8 cellular contexts compared by ENCODE assay signal in genomic region chr12:54279227-54279631, GRCh38. TPM values are rescaled to one million over a fixed set of nuclear protein-coding genes. Genes with fewer than 3 reads are reported as not detected.
A peak's percentile ranks its signal among the peaks of the same experiment; 100 is the strongest.
DNase-seq lines count a peak whose midpoint lies in the region; ATAC-seq, FAIRE-seq and TF ChIP-seq lines count a peak whose summit lies in the region.

No MANE protein-coding gene starts in this region.

- peaks cover 21% of the 10 kb centered on the region for H3K4me1 ChIP-seq in HAP-1
- peaks cover 30% of the 10 kb centered on the region for H3K4me1 ChIP-seq in keratinocyte (ENCODE audit: control insufficient read depth, extremely low read depth, insufficient read depth, low read length)

- in situ Hi-C loops in HAP-1 (cut with MboI; ENCODE audit: low sequenced_read_pairs) = loop anchor here (25.0 kb wide), 1 partner anchor 1833 kb away; the partner anchor contains the start of genes PA2G4, RPL41 and ZC3H10

- H3K27ac ChIP-seq in adipose tissue (ENCODE audit: low read depth, low read length) = peak overlapping the region; percentile 70
- peak overlapping the region; percentile 100 for H3K27ac ChIP-seq in keratinocyte (ENCODE audit: control insufficient read depth, insufficient read depth, low read length)
- peak overlapping the region; percentile 99 for H3K27ac ChIP-seq in temporal lobe (ENCODE audit: low read depth, low read length)

- 0 to 1% (median 1%) methylated on average over 19 of the region's 19 CpGs for WGBS in adipose tissue, 3 donors

- H3K4me2 ChIP-seq in keratinocyte (ENCODE audit: control insufficient read depth, extremely low read depth, insufficient read depth, low read depth, low read length) = peak overlapping the region; percentile 97

- H2AFZ ChIP-seq in keratinocyte (ENCODE audit: control insufficient read depth, low read length) = peak overlapping the region; percentile 73

- H3K9me3 ChIP-seq in HAP-1 (no peaks in the 10 kb centered on the region), keratinocyte (ENCODE audit: control insufficient read depth, low read depth, low read length) (no peaks in the 10 kb centered on the region)

- DNase-seq in HAP-1 (ENCODE audit: low spot score in 2 of 2) = no peak
- no peak for DNase-seq in keratinocyte (ENCODE audit: low read depth, low spot score)
- no peak for DNase-seq in GM03348 (ENCODE audit: low spot score)
- no peak for DNase-seq in NCI-H187 treated with DMSO at 0.1 percent for 48 hours (lab: John Stamatoyannopoulos, UW)

- peak overlapping the region; percentile 82 for H3K4me3 ChIP-seq in HAP-1
- peak overlapping the region; percentile 58 to 98 (median 92) for H3K4me3 ChIP-seq in keratinocyte (ENCODE audit: control insufficient read depth in 2 of 3, extremely low read depth in 1 of 3, insufficient read depth in 2 of 3, low read depth in 1 of 3, low read length in 3 of 3)

- peaks cover 82% of the 10 kb centered on the region for H3K79me2 ChIP-seq in keratinocyte (ENCODE audit: control insufficient read depth, insufficient read depth, low read length)

- H3K9me1 ChIP-seq in keratinocyte (ENCODE audit: control insufficient read depth, extremely low read depth, insufficient read depth, low read length) = no peaks in the 10 kb centered on the region

- peaks cover 51% of the 10 kb centered on the region for H3K36me3 ChIP-seq in HAP-1 (replicated peaks)
- peaks cover 8 to 33% of the 10 kb centered on the region in 2 experiments for H3K36me3 ChIP-seq in keratinocyte (ENCODE audit: control insufficient read depth in 2 of 2, extremely low read depth in 1 of 2, insufficient read depth in 2 of 2, low read length in 2 of 2)

- peak overlapping the region; percentile 100 for H3K9ac ChIP-seq in keratinocyte (ENCODE audit: control insufficient read depth, extremely low read depth, insufficient read depth, low read length)

- TF ChIP-seq CTCF in keratinocyte (optimal IDR thresholded peaks at IDR 0.05 in 1 of 3, IDR thresholded peaks at IDR 0.05 in 1 of 3, conservative IDR thresholded peaks at IDR 0.05 in 1 of 3; ENCODE audit: extremely low read depth in 1 of 3, insufficient read depth in 2 of 3, low read length in 3 of 3) = no peak

- FAIRE-seq in keratinocyte (lab: Jason Lieb, UNC) = no peak

- dilution Hi-C loops in keratinocyte (cut with MboI; ENCODE audit: extremely low pct_ligation_motif_present, low sequenced_read_pairs) = no loop called here

- H4K20me1 ChIP-seq in keratinocyte (ENCODE audit: control insufficient read depth, extremely low read depth, insufficient read depth, low read length) = peaks cover 22% of the 10 kb centered on the region

- no peaks in the 10 kb centered on the region for H3K27me3 ChIP-seq in HAP-1 (ENCODE audit: low read depth)
- H3K27me3 ChIP-seq in keratinocyte (ENCODE audit: control insufficient read depth, extremely low read depth, insufficient read depth, low read length) = no peaks in the 10 kb centered on the region

- ATAC-seq in HG03378 (IDR thresholded peaks at IDR 0.05; ENCODE audit: unreplicated experiment) = no peak
- ATAC-seq in HG03565 (IDR thresholded peaks at IDR 0.05; ENCODE audit: unreplicated experiment) = no peak

RNA-seq across cellular contexts. Expression of gene CBX5, which starts 0.7 kb away (rescaled TPM):
- 10 to 100 TPM in 1 of 3 donors, 1 to 10 TPM in 2; 5.6 to 12.4 (median 5.8) TPM for polyA plus RNA-seq in adipose tissue
- polyA plus RNA-seq in keratinocyte = 15.5 to 25.8 TPM (median 23.3 TPM) in 3 replicates
- 20.2 TPM for polyA plus RNA-seq in keratinocyte (2011; ENCODE audit: low read depth)
- 9.9 and 17.5 TPM in 2 replicates for polyA plus RNA-seq in keratinocyte (2011; cell fraction: cytosol; rRNA removed)
- polyA plus RNA-seq in keratinocyte (2011; cell fraction: nucleus; rRNA removed) = 19.6 and 22.4 TPM in 2 replicates
- polyA plus RNA-seq in keratinocyte (2012; ENCODE audit: low replicate concordance) = 9.0 and 20.1 TPM in 2 replicates
- polyA minus RNA-seq in keratinocyte = 32.0 to 66.7 TPM (median 33.1 TPM) in 3 replicates
- 20.5 TPM for polyA minus RNA-seq in keratinocyte (2011; cell fraction: cytosol; rRNA and poly(A)+ RNA removed)
- 14.8 and 32.6 TPM in 2 replicates for polyA minus RNA-seq in keratinocyte (2011; cell fraction: nucleus; rRNA and poly(A)+ RNA removed)
- total RNA-seq in temporal lobe = 114 TPM

RNA-seq across cellular contexts. Expression of gene HNRNPA1, which starts 1.3 kb away (rescaled TPM):
- 1,000 to 10,000 TPM in 2 of 3 donors, 100 to 1,000 TPM in 1; 617 to 1,512 (median 1,057) TPM for polyA plus RNA-seq in adipose tissue
- polyA plus RNA-seq in keratinocyte = 269 to 1,061 TPM (median 583 TPM) in 3 replicates
- 866 TPM for polyA plus RNA-seq in keratinocyte (2011; ENCODE audit: low read depth)
- 514 and 556 TPM in 2 replicates for polyA plus RNA-seq in keratinocyte (2011; cell fraction: cytosol; rRNA removed)
- polyA plus RNA-seq in keratinocyte (2011; cell fraction: nucleus; rRNA removed) = 391 and 470 TPM in 2 replicates
- 660 and 1,102 TPM in 2 replicates for polyA plus RNA-seq in keratinocyte (2012; ENCODE audit: low replicate concordance)
- 134 to 550 TPM (median 267 TPM) in 3 replicates for polyA minus RNA-seq in keratinocyte
- polyA minus RNA-seq in keratinocyte (2011; cell fraction: cytosol; rRNA and poly(A)+ RNA removed) = 319 TPM
- polyA minus RNA-seq in keratinocyte (2011; cell fraction: nucleus; rRNA and poly(A)+ RNA removed) = 117 and 201 TPM in 2 replicates
- total RNA-seq in temporal lobe = 627 TPM

RNA-seq across cellular contexts. Expression of gene NFE2, which starts 21.6 kb away (rescaled TPM):
- polyA plus RNA-seq in adipose tissue (10 to 100 TPM in 1 of 3 donors, 1 to 10 TPM in 1, under 1 TPM in 1; 0.28 to 10.6 (median 5.3) TPM), keratinocyte (0.09 to 0.42 TPM (median 0.25 TPM) in 3 replicates)
- not detected for polyA plus RNA-seq in keratinocyte (2011; ENCODE audit: low read depth)
- polyA plus RNA-seq in keratinocyte (2011; cell fraction: cytosol; rRNA removed) = 0.16 and 0.19 TPM in 2 replicates
- 0.20 and 0.22 TPM in 2 replicates for polyA plus RNA-seq in keratinocyte (2011; cell fraction: nucleus; rRNA removed)
- 0.06 and 0.17 TPM in 2 replicates for polyA plus RNA-seq in keratinocyte (2012; ENCODE audit: low replicate concordance)
- polyA minus RNA-seq in keratinocyte = 0.10 TPM in 1 of 3 replicates, not detected in the others
- not detected for polyA minus RNA-seq in keratinocyte (2011; cell fraction: cytosol; rRNA and poly(A)+ RNA removed)
- not detected in 2 replicates for polyA minus RNA-seq in keratinocyte (2011; cell fraction: nucleus; rRNA and poly(A)+ RNA removed)
- total RNA-seq in temporal lobe = 0.98 TPM

RNA-seq across cellular contexts. Expression of gene COPZ1, which starts 45.7 kb away (rescaled TPM):
- 100 to 1,000 TPM in 2 of 3 donors, 10 to 100 TPM in 1; 77.5 to 102 (median 100) TPM for polyA plus RNA-seq in adipose tissue
- 208 to 280 TPM (median 237 TPM) in 3 replicates for polyA plus RNA-seq in keratinocyte
- 136 TPM for polyA plus RNA-seq in keratinocyte (2011; ENCODE audit: low read depth)
- polyA plus RNA-seq in keratinocyte (2011; cell fraction: cytosol; rRNA removed) = 168 and 272 TPM in 2 replicates
- 102 and 115 TPM in 2 replicates for polyA plus RNA-seq in keratinocyte (2011; cell fraction: nucleus; rRNA removed)
- 182 and 216 TPM in 2 replicates for polyA plus RNA-seq in keratinocyte (2012; ENCODE audit: low replicate concordance)
- 51.4 to 134 TPM (median 129 TPM) in 3 replicates for polyA minus RNA-seq in keratinocyte
- polyA minus RNA-seq in keratinocyte (2011; cell fraction: cytosol; rRNA and poly(A)+ RNA removed) = 164 TPM
- 44.7 and 81.6 TPM in 2 replicates for polyA minus RNA-seq in keratinocyte (2011; cell fraction: nucleus; rRNA and poly(A)+ RNA removed)
- 52.6 TPM for total RNA-seq in temporal lobe
